In the genomic region with DNA sequence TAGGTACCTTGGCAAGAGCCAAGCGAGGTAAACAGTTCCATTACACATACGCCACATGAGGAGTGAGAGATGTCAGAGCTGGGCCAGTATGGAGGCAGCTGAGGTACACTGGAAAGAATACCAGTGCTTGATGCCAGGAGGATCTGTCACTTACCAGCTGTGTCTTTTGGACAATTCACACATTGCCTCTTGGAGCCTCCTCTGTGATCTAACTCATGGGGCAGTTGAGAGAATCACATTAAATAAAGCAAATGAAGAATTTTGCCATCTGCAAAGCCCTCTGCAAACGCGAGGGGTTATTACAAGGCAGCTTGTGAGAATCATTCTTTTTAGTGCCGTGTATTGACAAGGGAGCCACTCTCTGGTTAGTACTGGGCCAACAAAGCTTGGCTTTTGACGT, we compare ENCODE assay signal across 25 cellular contexts.
DNase-seq lines count a peak whose midpoint lies in the region; ATAC-seq, FAIRE-seq and TF ChIP-seq lines count a peak whose summit lies in the region.
"Had no signal": no experiment of that assay in that cellular context is flagged by ENCODE, and none has a peak within 500 bp of the region (broad histone marks: within the 10 kb centered on the region; RNA-seq: fewer than 3 reads in every experiment).

No MANE protein-coding gene starts in this region.

- no peak for TF ChIP-seq CTCF in right atrium auricular region (IDR thresholded peaks at IDR 0.05)
- no peak for TF ChIP-seq CTCF in psoas muscle (IDR thresholded peaks at IDR 0.05)

- H3K36me3 ChIP-seq in right atrium auricular region = no peaks in the 10 kb centered on the region
- no peaks in the 10 kb centered on the region for H3K36me3 ChIP-seq in psoas muscle (ENCODE audit: insufficient read depth in 1 of 2, low read depth in 1 of 2)
- H3K36me3 ChIP-seq: SJSA1 had no signal

- intact Hi-C loops in left cardiac atrium (cut with DNase I) = no loop called here
- intact Hi-C loops in psoas muscle (cut with DNase I) = no loop called here

- WGBS in psoas muscle, 3 donors = 31 to 49% (median 32%) methylated on average over 6 of the region's 6 CpGs

- H3K27me3 ChIP-seq in right atrium auricular region = no peaks in the 10 kb centered on the region
- no peaks in the 10 kb centered on the region for H3K27me3 ChIP-seq in psoas muscle (ENCODE audit: insufficient read depth in 3 of 3, low read length in 2 of 3)
- H3K27me3 ChIP-seq: SJSA1 had no signal

- FAIRE-seq in GM19239 (lab: Jason Lieb, UNC) = no peak
- FAIRE-seq: G401.6, GM12892, H1 had no signal

- ATAC-seq in left cardiac atrium = peak; percentile 42 to 67
- ATAC-seq in psoas muscle = peak in 3 of 4 donors; percentile 74 to 87 (median 76)
- ATAC-seq in HG03565 (IDR thresholded peaks at IDR 0.05; ENCODE audit: unreplicated experiment) = no peak
- ATAC-seq: HCT116, Panc1 had no signal

- H3K9me3 ChIP-seq in right atrium auricular region (no peaks in the 10 kb centered on the region), psoas muscle (no peaks in the 10 kb centered on the region)
- H3K9me3 ChIP-seq: SJSA1 had no signal

- H3K4me1 ChIP-seq in right atrium auricular region (no peaks in the 10 kb centered on the region), psoas muscle (no peaks in the 10 kb centered on the region)
- H3K4me1 ChIP-seq: SJSA1 had no signal

- no peak overlapping the region for H3K27ac ChIP-seq in right atrium auricular region
- H3K27ac ChIP-seq in psoas muscle = peak overlapping the region; percentile 24
- H3K27ac ChIP-seq: C4-2B, KMS-11, SJSA1 had no signal

- H3K4me3 ChIP-seq in right atrium auricular region (no peak overlapping the region), psoas muscle (no peak overlapping the region)
- H3K4me3 ChIP-seq: SJSA1 had no signal

- DNase-seq in left cardiac atrium (no peak), right atrium auricular region (ENCODE audit: low spot score) (no peak), globus pallidus (ENCODE audit: low spot score) (peak; percentile 63), psoas muscle (no peak), GM19239 (ENCODE audit: insufficient read length, low spot score) (no peak), NCI-H748 treated with DMSO at 0.1 percent for 48 hours (lab: John Stamatoyannopoulos, UW) (no peak)
- DNase-seq: AML-193; CD8-positive, alpha-beta memory T cell; IMR-90; NCI-H1092 treated with DMSO at 0.1 percent for 48 hours; NCI-H146; NCI-H2029 treated with DMSO at 0.1 percent for 48 hours; NCI-H226; NCI-H510A treated with DMSO at 0.1 percent for 48 hours; NCI-H774; NK-92 treated with Interleukin-12 subunit alpha and Interleukin-12 subunit beta, amount 100 ng/mL, for 24 hours had no signal
